ENCODE assay signal across 8 cellular contexts in the genomic region with DNA sequence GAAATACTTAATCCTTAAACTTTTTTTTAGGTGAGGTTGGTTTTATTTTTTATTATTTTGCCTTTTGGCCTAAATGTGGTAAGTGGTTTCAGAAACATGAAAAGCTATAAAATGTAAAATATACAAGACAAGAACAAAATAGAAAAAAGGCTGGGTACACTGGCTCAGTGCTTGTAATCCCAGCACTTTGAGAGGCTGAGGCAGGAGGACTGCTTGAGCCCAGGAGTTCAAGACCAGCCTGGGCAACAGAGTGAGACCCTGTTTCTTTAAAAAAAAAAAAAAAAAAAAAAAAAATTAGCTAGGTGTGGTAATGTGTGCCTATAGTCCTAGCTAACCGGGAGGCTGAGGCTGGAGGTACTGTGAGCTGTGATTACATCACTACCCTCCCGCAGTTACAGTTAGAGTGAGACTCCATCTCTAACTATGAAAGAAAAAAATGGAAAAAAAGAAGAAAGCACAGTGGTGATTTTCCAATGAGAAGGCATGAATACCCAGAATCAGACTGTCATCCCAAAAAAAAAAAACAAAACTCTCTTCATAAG.
DNase-seq lines count a peak whose midpoint lies in the region; ATAC-seq and TF ChIP-seq lines count a peak whose summit lies in the region.

No MANE protein-coding gene starts in this region.

- peaks cover 0 to 3% (median 0%) of the 10 kb centered on the region in 3 experiments for H3K36me3 ChIP-seq in naive thymus-derived CD4-positive, alpha-beta T cell (ENCODE audit: control insufficient read depth in 2 of 3, insufficient read depth in 3 of 3, low read length in 3 of 3)
- no peaks in the 10 kb centered on the region for H3K36me3 ChIP-seq in neuronal stem cell (replicated peaks in 1 of 2; ENCODE audit: control insufficient read depth in 2 of 2, insufficient read depth in 2 of 2, low read length in 2 of 2)

- no peaks in the 10 kb centered on the region for H3K27me3 ChIP-seq in naive thymus-derived CD4-positive, alpha-beta T cell (ENCODE audit: control insufficient read depth in 2 of 2, insufficient read depth in 2 of 2, low read length in 2 of 2)
- no peaks in the 10 kb centered on the region for H3K27me3 ChIP-seq in neuronal stem cell (ENCODE audit: control insufficient read depth in 3 of 3, insufficient read depth in 3 of 3, low read depth in 1 of 3, low read length in 3 of 3)

- intact Hi-C loops in naive thymus-derived CD4-positive, alpha-beta T cell (cut with micrococcal nuclease): loop anchor here (1.0 to 2.0 kb wide), 7 partner anchors 17 to 174 kb away; no protein-coding TSS in a partner anchor

- peaks cover 69 to 73% of the 10 kb centered on the region in 2 donors for H3K4me1 ChIP-seq in naive thymus-derived CD4-positive, alpha-beta T cell (ENCODE audit: control insufficient read depth in 2 of 2, insufficient read depth in 2 of 2, low read length in 2 of 2)
- H3K4me1 ChIP-seq in neuronal stem cell (ENCODE audit: control insufficient read depth in 2 of 2, insufficient read depth in 1 of 2, low read depth in 1 of 2, low read length in 2 of 2): no peaks in the 10 kb centered on the region

- no CpG with 5 or more reads among the region's 2 CpGs for WGBS in neuronal stem cell (ENCODE audit: extremely low coverage in 2 of 2, insufficient read length in 2 of 2, insufficient replicate concordance in 1 of 2), 2 donors

- no peak overlapping the region for H2BK12ac ChIP-seq in neuronal stem cell (ENCODE audit: low read length)

- H3K27me3 Mint-ChIP-seq in activated naive CD4-positive, alpha-beta T cell treated with anti-CD3 and anti-CD28 coated beads, Interleukin-2, amount 10 ng/mL, durations not matched to agents 7 days and 5 days: no peaks in the 10 kb centered on the region
- no peaks in the 10 kb centered on the region for H3K27me3 Mint-ChIP-seq in naive thymus-derived CD4-positive, alpha-beta T cell

- no peak overlapping the region for H3K9ac ChIP-seq in neuronal stem cell (ENCODE audit: low read depth, low read length, poor library complexity)

- H2BK15ac ChIP-seq in neuronal stem cell (ENCODE audit: low read length): no peak overlapping the region

- H3K27ac Mint-ChIP-seq in activated naive CD4-positive, alpha-beta T cell treated with anti-CD3 and anti-CD28 coated beads, Interleukin-2, amount 10 ng/mL, durations not matched to agents 7 days and 5 days: peak overlapping the region; percentile 100
- peak overlapping the region; percentile 94 to 100 (median 98) for H3K27ac Mint-ChIP-seq in naive thymus-derived CD4-positive, alpha-beta T cell

- TF ChIP-seq CTCF in GM12865 (IDR thresholded peaks at IDR 0.05; ENCODE audit: insufficient read depth, low read depth, low read length, missing control alignments): no peak
- TF ChIP-seq CTCF in GM10248 (IDR thresholded peaks at IDR 0.05; ENCODE audit: control extremely low read depth, extremely low read depth, low read depth, missing control alignments): no peak

- H3K79me1 ChIP-seq in neuronal stem cell (ENCODE audit: low read depth, low read length): no peaks in the 10 kb centered on the region

- no peak overlapping the region for H3K4me2 ChIP-seq in neuronal stem cell (ENCODE audit: insufficient read depth, low read length, poor library complexity, severe bottlenecking)

- H3K9me3 Mint-ChIP-seq in activated naive CD4-positive, alpha-beta T cell treated with anti-CD3 and anti-CD28 coated beads, Interleukin-2, amount 10 ng/mL, durations not matched to agents 7 days and 5 days: peaks cover 4% of the 10 kb centered on the region
- H3K9me3 Mint-ChIP-seq in naive thymus-derived CD4-positive, alpha-beta T cell: peaks cover 0 to 2% (median 0%) of the 10 kb centered on the region in 11 donors

- no peak overlapping the region for H2BK120ac ChIP-seq in neuronal stem cell (ENCODE audit: low read depth, low read length)

- no peak overlapping the region for H2BK5ac ChIP-seq in neuronal stem cell (ENCODE audit: low read length)

- no peak overlapping the region for H2AFZ ChIP-seq in neuronal stem cell (ENCODE audit: low read length)

- H4K8ac ChIP-seq in neuronal stem cell (ENCODE audit: low read depth, low read length): no peak overlapping the region

- CTCF ChIA-PET in activated naive CD4-positive, alpha-beta T cell treated with anti-CD3 and anti-CD28 coated beads, Interleukin-2, amount 10 ng/mL, durations not matched to agents 7 days and 5 days (lab: Charles Lee): interaction anchor here (0.7 to 1.2 kb wide), 4 partner anchors 13 to 162 kb away, joined by 3 to 5 read pairs (median 3); no protein-coding TSS in a partner anchor
- CTCF ChIA-PET in naive thymus-derived CD4-positive, alpha-beta T cell (lab: Charles Lee): interaction anchor here (1.0 to 1.4 kb wide), 4 partner anchors 12 to 451 kb away, joined by 3 to 7 read pairs (median 4); no protein-coding TSS in a partner anchor
- CTCF ChIA-PET in GM10248 (lab: Yijun Ruan, JAX): interaction anchor here (0.9 to 5.5 kb wide), 5 partner anchors 10 to 76 kb away, joined by 3 to 39 read pairs (median 12); no protein-coding TSS in a partner anchor

- H3K14ac ChIP-seq in neuronal stem cell (ENCODE audit: low read length): no peak overlapping the region

- no peak overlapping the region for H4K91ac ChIP-seq in neuronal stem cell (ENCODE audit: low read depth, low read length, poor library complexity)

- DNase-seq in GM12865 (ENCODE audit: low read depth) (peak; percentile 22), neuronal stem cell (ENCODE audit: low spot score) (no peak), foreskin melanocyte (no peak), GM10248 (ENCODE audit: extremely low spot score) (no peak)
- peak; percentile 69 for DNase-seq in activated naive CD4-positive, alpha-beta T cell treated with anti-CD3 and anti-CD28 coated beads, Interleukin-2, amount 10 ng/mL, durations not matched to agents 7 days and 5 days
- peak in 7 of 9 donors; percentile 40 to 73 (median 56) for DNase-seq in naive thymus-derived CD4-positive, alpha-beta T cell

- H3K4me3 ChIP-seq in GM12865 (ENCODE audit: low read depth, low read length) (no peak overlapping the region), neuronal stem cell (ENCODE audit: low read length in 2 of 2) (no peak overlapping the region)
- H3K4me3 ChIP-seq in naive thymus-derived CD4-positive, alpha-beta T cell (ENCODE audit: low read length): peak overlapping the region; percentile 11

- peak overlapping the region; percentile 71 for H3K4me3 Mint-ChIP-seq in activated naive CD4-positive, alpha-beta T cell treated with anti-CD3 and anti-CD28 coated beads, Interleukin-2, amount 10 ng/mL, durations not matched to agents 7 days and 5 days
- peak overlapping the region; percentile 72 to 93 (median 84) for H3K4me3 Mint-ChIP-seq in naive thymus-derived CD4-positive, alpha-beta T cell

- peaks cover 34% of the 10 kb centered on the region for H3K36me3 Mint-ChIP-seq in activated naive CD4-positive, alpha-beta T cell treated with anti-CD3 and anti-CD28 coated beads, Interleukin-2, amount 10 ng/mL, durations not matched to agents 7 days and 5 days
- H3K36me3 Mint-ChIP-seq in naive thymus-derived CD4-positive, alpha-beta T cell: peaks cover 7 to 32% (median 15%) of the 10 kb centered on the region in 5 donors

- H3K23ac ChIP-seq in neuronal stem cell (ENCODE audit: low read depth, low read length, poor library complexity): no peak overlapping the region

- H3K4ac ChIP-seq in neuronal stem cell (ENCODE audit: low read length): no peak overlapping the region

- ATAC-seq in HG02981 (IDR thresholded peaks at IDR 0.05; ENCODE audit: unreplicated experiment): peak; percentile 47
- peak; percentile 74 for ATAC-seq in naive thymus-derived CD4-positive, alpha-beta T cell
- ATAC-seq in HG03025 (IDR thresholded peaks at IDR 0.05; ENCODE audit: low FRiP score, unreplicated experiment): no peak

- POLR2A ChIA-PET in naive thymus-derived CD4-positive, alpha-beta T cell (lab: Charles Lee): interaction anchor here (0.6 to 3.5 kb wide), 9 partner anchors 10 to 336 kb away, joined by 3 to 17 read pairs (median 4); partner anchors contain the start of gene MKLN1
- POLR2A ChIA-PET in GM10248 (lab: Yijun Ruan, JAX): interaction anchor here (0.6 to 0.9 kb wide), 3 partner anchors 17 to 87 kb away, joined by 3 to 9 read pairs (median 7); no protein-coding TSS in a partner anchor

- H3K27ac ChIP-seq in naive thymus-derived CD4-positive, alpha-beta T cell (ENCODE audit: low read depth, low read length): peak overlapping the region; percentile 76
- H3K27ac ChIP-seq in neuronal stem cell (replicated peaks; ENCODE audit: low read length): no peak overlapping the region

- H3K4me1 Mint-ChIP-seq in activated naive CD4-positive, alpha-beta T cell treated with anti-CD3 and anti-CD28 coated beads, Interleukin-2, amount 10 ng/mL, durations not matched to agents 7 days and 5 days: peaks cover 72% of the 10 kb centered on the region
- peaks cover 50 to 85% (median 68%) of the 10 kb centered on the region in 7 donors for H3K4me1 Mint-ChIP-seq in naive thymus-derived CD4-positive, alpha-beta T cell

- H3K18ac ChIP-seq in neuronal stem cell (ENCODE audit: low read length): no peak overlapping the region

- no peak overlapping the region for H2AK5ac ChIP-seq in neuronal stem cell (ENCODE audit: low read depth, low read length)

- no peaks in the 10 kb centered on the region for H3K9me3 ChIP-seq in naive thymus-derived CD4-positive, alpha-beta T cell (ENCODE audit: control insufficient read depth in 2 of 3, low read length in 3 of 3)
- H3K9me3 ChIP-seq in neuronal stem cell (replicated peaks in 1 of 2; ENCODE audit: control insufficient read depth in 2 of 2, insufficient read depth in 1 of 2, low read depth in 1 of 2, low read length in 2 of 2): peaks cover 0 to 5% of the 10 kb centered on the region in 2 donors

Comparison
In these comparisons a context has a peak if more than half of its experiments do, and no peak if none do; other contexts are left out.
1. DNase-seq: peak in GM12865 (single experiment), activated naive CD4-positive, alpha-beta T cell treated with anti-CD3 and anti-CD28 coated beads, Interleukin-2, amount 10 ng/mL, durations not matched to agents 7 days and 5 days (single experiment) and naive thymus-derived CD4-positive, alpha-beta T cell (7 of 9); none in neuronal stem cell (single experiment), foreskin melanocyte (single experiment) and GM10248 (single experiment).